ENCODE assay signal across 29 cellular contexts in genomic region chr6:95408111-95408510, GRCh38.
"Had no signal": no experiment of that assay in that cellular context is flagged by ENCODE, and none has a peak within 500 bp of the region (broad histone marks: within the 10 kb centered on the region; RNA-seq: fewer than 3 reads in every experiment).

No MANE protein-coding gene starts in this region.

- DNase-seq: activated CD4-positive, alpha-beta T cell treated with anti-CD3 and anti-CD28 coated beads for 36 hours; activated CD4-positive, alpha-beta T cell treated with anti-CD3 and anti-CD28 coated beads, Interleukin-2, amount 10 ng/mL, durations not matched to agents 7 days and 5 days; activated CD4-positive, alpha-beta T cell treated with anti-CD3 and anti-CD28 coated beads, Interleukin-2, amount 50 U/mL, for 48 hours; activated CD8-positive, alpha-beta T cell treated with anti-CD3 and anti-CD28 coated beads, Interleukin-2, amount 10 ng/mL, durations not matched to agents 7 days and 5 days; activated gamma-delta T cell; activated naive CD4-positive, alpha-beta T cell treated with Interleukin-2 at 50 U/mL for 16 hours; activated naive CD8-positive, alpha-beta T cell treated with anti-CD3 and anti-CD28 coated beads, Interleukin-2, amount 10 ng/mL, durations not matched to agents 7 days and 5 days; activated T-cell treated with anti-CD3 and anti-CD28 coated beads, Interleukin-2, amount 50 U/mL, for 24 hours; amygdala; body of pancreas; Kasumi-1; MG63; MV-4-11; NCI-H1092; NCI-H1436 treated with DMSO at 0.1 percent for 48 hours; NCI-H1694 treated with DMSO at 0.1 percent for 48 hours; NCI-H2029; NCI-H345; NCI-H510A; NCI-H526 treated with DMSO at 0.1 percent for 48 hours; NCI-H774; SHP77; SJCRH30 had no signal

- H3K36me3 ChIP-seq: ascending aorta, breast epithelium, MG63, SJCRH30 had no signal

- H3K4me1 ChIP-seq: ascending aorta, body of pancreas, breast epithelium, SJCRH30 had no signal

- H3K4me3 ChIP-seq: ascending aorta, body of pancreas, breast epithelium, MG63, SJCRH30, SK-N-MC had no signal

- H3K27ac ChIP-seq: ascending aorta, body of pancreas, breast epithelium, SJCRH30, SK-N-MC had no signal

- H3K9me3 ChIP-seq: ascending aorta, body of pancreas, breast epithelium, MG63, SJCRH30 had no signal

- H3K27me3 ChIP-seq: ascending aorta, body of pancreas, breast epithelium, MG63, SJCRH30 had no signal

- ATAC-seq: activated CD4-positive, alpha-beta T cell treated with anti-CD3 and anti-CD28 coated beads for 36 hours; activated CD4-positive, CD25-positive, alpha-beta regulatory T cell treated with anti-CD3 and anti-CD28 coated beads, Interleukin-2, amount 50 U/mL, for 24 hours; activated CD8-positive, alpha-beta T cell treated with anti-CD3 and anti-CD28 coated beads, Interleukin-2, amount 10 ng/mL, durations not matched to agents 7 days and 5 days; body of pancreas; Panc1; WTC11 had no signal
